25 cellular contexts compared by ENCODE assay signal in genomic region chr3:178422406-178422805, GRCh38.
DNase-seq lines count a peak whose midpoint lies in the region; ATAC-seq and TF ChIP-seq lines count a peak whose summit lies in the region.
"Had no signal": no experiment of that assay in that cellular context is flagged by ENCODE, and none has a peak within 500 bp of the region (broad histone marks: within the 10 kb centered on the region; RNA-seq: fewer than 3 reads in every experiment).

No MANE protein-coding gene starts in this region.

- POLR2A ChIA-PET in PC-3 (lab: Charles Lee; ENCODE audit: unreplicated experiment), result no interaction called here

- ATAC-seq in PC-3 (no peak), foreskin keratinocyte (no peak), GM18870 (IDR thresholded peaks at IDR 0.05; ENCODE audit: unreplicated experiment) (no peak), HG03457 (IDR thresholded peaks at IDR 0.05; ENCODE audit: unreplicated experiment) (no peak)
- ATAC-seq: activated T-helper 17 cell treated with anti-CD3 and anti-CD28 coated beads, Interleukin-2, amount 50 U/mL, for 72 hours; left cardiac atrium; natural killer cell treated with Interleukin-12 subunit alpha and Interleukin-12 subunit beta and Interleukin-15 and Interleukin-18, amount 100 ng/mL, for 72 hours had no signal

- H3K4me1 ChIP-seq in Loucy (ENCODE audit: insufficient read depth, low read length, poor library complexity, severe bottlenecking), result no peaks in the 10 kb centered on the region
- H3K4me1 ChIP-seq in PC-3 (ENCODE audit: insufficient read depth, low read length), result peaks cover 25% of the 10 kb centered on the region
- no peaks in the 10 kb centered on the region for H3K4me1 ChIP-seq in foreskin keratinocyte
- H3K4me1 ChIP-seq: Caco-2, Peyer's patch, tibial nerve had no signal

- H3F3A ChIP-seq in Loucy (ENCODE audit: low read depth), result no peaks in the 10 kb centered on the region
- no peaks in the 10 kb centered on the region for H3F3A ChIP-seq in PC-3 (ENCODE audit: low read length, unreplicated experiment)

- CTCF ChIA-PET in PC-3 (lab: Charles Lee), result no interaction called here

- H3K9me2 ChIP-seq in Loucy (replicated peaks; ENCODE audit: low read depth, low read length), result no peaks in the 10 kb centered on the region
- no peaks in the 10 kb centered on the region for H3K9me2 ChIP-seq in PC-3 (replicated peaks; ENCODE audit: low read length)

- H4K20me1 ChIP-seq in Loucy (ENCODE audit: insufficient read depth, low read length, poor library complexity, severe bottlenecking) (no peaks in the 10 kb centered on the region), PC-3 (ENCODE audit: low read length) (no peaks in the 10 kb centered on the region)

- H3K27ac ChIP-seq in PC-3 (ENCODE audit: low read length), result no peak overlapping the region
- H3K27ac ChIP-seq in foreskin keratinocyte, result no peak overlapping the region
- H3K27ac ChIP-seq: Peyer's patch, tibial nerve had no signal

- no peaks in the 10 kb centered on the region for H3K79me2 ChIP-seq in Loucy (ENCODE audit: insufficient read depth, low read length)
- H3K79me2 ChIP-seq in PC-3 (ENCODE audit: low read length), result no peaks in the 10 kb centered on the region

- H3K9ac ChIP-seq in Loucy (ENCODE audit: low read depth, low read length, poor library complexity, severe bottlenecking) (no peak overlapping the region), PC-3 (ENCODE audit: low read length) (no peak overlapping the region)

- no peak overlapping the region for H3K4me3 ChIP-seq in Loucy (ENCODE audit: low read length, poor library complexity, severe bottlenecking)
- H3K4me3 ChIP-seq in PC-3 (ENCODE audit: low read length), result no peak overlapping the region
- H3K4me3 ChIP-seq: lung, Peyer's patch, tibial nerve had no signal

- no peak for DNase-seq in GM13977 (ENCODE audit: low spot score)
- DNase-seq in PC-3, result no peak
- no peak for DNase-seq in foreskin keratinocyte
- no peak for DNase-seq in cortex of kidney (lab: John Stamatoyannopoulos, UW)
- DNase-seq: activated CD4-positive, alpha-beta memory T cell treated with anti-CD3 and anti-CD28 coated beads, Interleukin-2, amount 10 ng/mL, durations not matched to agents 7 days and 5 days; activated CD8-positive, alpha-beta memory T cell treated with anti-CD3 and anti-CD28 coated beads, Interleukin-2, amount 50 U/mL, for 48 hours; amygdala; C1 segment of cervical spinal cord; Caco-2; DMS79 treated with DMSO at 0.1 percent for 48 hours; GDM1; GOT3; immature natural killer cell; left cardiac atrium; Peyer's patch; SHP77 treated with DMSO at 0.1 percent for 48 hours; stimulated activated CD4-positive, alpha-beta T cell treated with anti-CD3 and anti-CD28 coated beads, Interleukin-15, amount 100 ng/mL, for 24 hours; stimulated activated CD4-positive, alpha-beta T cell treated with anti-CD3 and anti-CD28 coated beads, Interleukin-4, amount 100 ng/mL, for 4 hours had no signal

- in situ Hi-C loops in GM13977 (cut with MboI; ENCODE audit: low pct_unique_long_range_greater_than_20kb, low sequenced_read_pairs, unreplicated experiment), result no loop called here

- H3K4me2 ChIP-seq in Loucy (ENCODE audit: low read depth, low read length, poor library complexity, severe bottlenecking) (no peak overlapping the region), PC-3 (ENCODE audit: low read length) (no peak overlapping the region)

- intact Hi-C loops in PC-3 (cut with micrococcal nuclease), result no loop called here

- H2AFZ ChIP-seq in Loucy (ENCODE audit: low read length) (no peak overlapping the region), PC-3 (ENCODE audit: low read length) (no peak overlapping the region)

- TF ChIP-seq CTCF in GM13977 (IDR thresholded peaks at IDR 0.05; ENCODE audit: extremely low read depth, insufficient read depth, missing control alignments) (peak; percentile 25), Loucy (conservative IDR thresholded peaks at IDR 0.05; ENCODE audit: low read length) (peak; percentile 53), PC-3 (conservative IDR thresholded peaks at IDR 0.05; ENCODE audit: low read depth, low read length) (0 out of 2 replicates have a peak, but pooled peaks have one; percentile 32), foreskin keratinocyte (conservative IDR thresholded peaks at IDR 0.05) (peak; percentile 25)

- H3K27me3 ChIP-seq in Loucy (ENCODE audit: insufficient read depth, low read length, poor library complexity, severe bottlenecking), result no peaks in the 10 kb centered on the region
- H3K27me3 ChIP-seq in PC-3 (ENCODE audit: low read length), result no peaks in the 10 kb centered on the region
- no peaks in the 10 kb centered on the region for H3K27me3 ChIP-seq in foreskin keratinocyte
- H3K27me3 ChIP-seq: Peyer's patch, tibial nerve had no signal

- H3K9me3 ChIP-seq in Loucy (ENCODE audit: insufficient read depth, low read depth, low read length) (no peaks in the 10 kb centered on the region), PC-3 (ENCODE audit: low read length) (no peaks in the 10 kb centered on the region)
- H3K9me3 ChIP-seq: Caco-2, Peyer's patch, tibial nerve had no signal

- BruUV-seq in PC-3 (replicated peaks; lab: Mats Ljungman, UMichigan), result no TSS peak

- H3K36me3 ChIP-seq in Loucy (ENCODE audit: insufficient read depth, low read length), result no peaks in the 10 kb centered on the region
- no peaks in the 10 kb centered on the region for H3K36me3 ChIP-seq in PC-3 (ENCODE audit: low read depth, low read length)
- H3K36me3 ChIP-seq: Peyer's patch, tibial nerve had no signal
